Comparison of ENCODE assay signal across 27 cellular contexts in the genomic region with DNA sequence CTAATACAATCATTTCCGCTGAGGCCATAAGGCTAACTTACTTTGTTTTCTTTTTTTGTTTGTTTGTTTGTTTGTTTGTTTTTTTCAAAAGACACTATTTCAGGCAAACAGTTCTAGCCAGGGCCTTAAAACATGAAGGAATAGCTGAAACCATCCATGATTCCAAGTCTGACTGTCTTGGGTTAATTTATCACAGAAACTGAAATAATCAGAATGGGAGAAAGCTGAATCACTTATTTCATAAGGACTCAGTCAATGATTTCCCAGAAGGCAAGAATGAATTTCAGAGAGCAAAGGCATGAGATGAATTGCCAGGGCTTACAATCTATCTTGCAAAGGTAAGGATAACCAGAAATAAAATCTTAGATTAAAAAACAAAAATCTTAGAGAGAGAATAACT.
"Had no signal": no experiment of that assay in that cellular context is flagged by ENCODE, and none has a peak within 500 bp of the region (broad histone marks: within the 10 kb centered on the region; RNA-seq: fewer than 3 reads in every experiment).

No MANE protein-coding gene starts in this region.

- H3K4me3 ChIP-seq: adrenal gland, body of pancreas, esophagus muscularis mucosa, gastrocnemius medialis, heart left ventricle had no signal

- ATAC-seq: activated CD4-positive, alpha-beta T cell treated with anti-CD3 and anti-CD28 coated beads for 36 hours; activated CD8-positive, alpha-beta memory T cell treated with anti-CD3 and anti-CD28 coated beads, Interleukin-2, amount 10 ng/mL, durations not matched to agents 7 days and 5 days; activated CD8-positive, alpha-beta T cell treated with anti-CD3 and anti-CD28 coated beads, Interleukin-2, amount 10 ng/mL, durations not matched to agents 7 days and 5 days; activated naive CD8-positive, alpha-beta T cell treated with anti-CD3 and anti-CD28 coated beads, Interleukin-2, amount 50 U/mL, for 24 hours; body of pancreas; foreskin keratinocyte; gastrocnemius medialis; heart left ventricle had no signal

- H3K4me1 ChIP-seq: adrenal gland, body of pancreas, esophagus muscularis mucosa, foreskin keratinocyte, gastrocnemius medialis, heart left ventricle had no signal

- H3K36me3 ChIP-seq: adrenal gland, esophagus muscularis mucosa, gastrocnemius medialis, heart left ventricle had no signal

- H3K27ac ChIP-seq: adrenal gland, body of pancreas, esophagus muscularis mucosa, foreskin keratinocyte, gastrocnemius medialis, heart left ventricle had no signal

- H3K27me3 ChIP-seq: adrenal gland, body of pancreas, esophagus muscularis mucosa, foreskin keratinocyte, gastrocnemius medialis, heart left ventricle had no signal

- H3K9me3 ChIP-seq: adrenal gland, body of pancreas, esophagus muscularis mucosa, gastrocnemius medialis, heart left ventricle had no signal

- DNase-seq: activated CD4-positive, alpha-beta memory T cell treated with anti-CD3 and anti-CD28 coated beads for 36 hours; activated CD4-positive, alpha-beta T cell treated with anti-CD3 and anti-CD28 coated beads for 36 hours; activated CD4-positive, alpha-beta T cell treated with anti-CD3 and anti-CD28 coated beads, Interleukin-2, amount 10 ng/mL, durations not matched to agents 24 days and 14 days; activated CD4-positive, CD25-positive, alpha-beta regulatory T cell; activated CD4-positive, CD25-positive, alpha-beta regulatory T cell treated with anti-CD3 and anti-CD28 coated beads, Interleukin-2, amount 50 U/mL, for 72 hours; activated CD8-positive, alpha-beta memory T cell treated with anti-CD3 and anti-CD28 coated beads, Interleukin-2, amount 10 ng/mL, durations not matched to agents 7 days and 5 days; activated CD8-positive, alpha-beta memory T cell treated with anti-CD3 and anti-CD28 coated beads, Interleukin-2, amount 50 U/mL, for 4 hours; activated CD8-positive, alpha-beta T cell treated with anti-CD3 and anti-CD28 coated beads, Interleukin-2, amount 10 ng/mL, durations not matched to agents 7 days and 5 days; activated effector memory CD4-positive, alpha-beta T cell treated with anti-CD3 and anti-CD28 coated beads, Interleukin-2, amount 50 U/mL, for 16 hours; activated naive CD4-positive, alpha-beta T cell treated with anti-CD3 and anti-CD28 coated beads for 36 hours; activated naive CD8-positive, alpha-beta T cell treated with anti-CD3 and anti-CD28 coated beads for 36 hours; activated naive CD8-positive, alpha-beta T cell treated with anti-CD3 and anti-CD28 coated beads, Interleukin-2, amount 50 U/mL, for 24 hours; activated T-cell treated with anti-CD3 and anti-CD28 coated beads, Interleukin-2, amount 50 U/mL, for 1 hour; activated T-cell treated with anti-CD3 and anti-CD28 coated beads, Interleukin-2, amount 50 U/mL, for 48 hours; adrenal gland; amygdala; aorta; body of pancreas; caudate nucleus; effector CD8-positive, alpha-beta T cell; erythroblast; foreskin keratinocyte; gastrocnemius medialis; glutamatergic neuron; heart left ventricle; T-helper 2 cell had no signal
